ENCODE assay signal across 8 cellular contexts in the genomic region with DNA sequence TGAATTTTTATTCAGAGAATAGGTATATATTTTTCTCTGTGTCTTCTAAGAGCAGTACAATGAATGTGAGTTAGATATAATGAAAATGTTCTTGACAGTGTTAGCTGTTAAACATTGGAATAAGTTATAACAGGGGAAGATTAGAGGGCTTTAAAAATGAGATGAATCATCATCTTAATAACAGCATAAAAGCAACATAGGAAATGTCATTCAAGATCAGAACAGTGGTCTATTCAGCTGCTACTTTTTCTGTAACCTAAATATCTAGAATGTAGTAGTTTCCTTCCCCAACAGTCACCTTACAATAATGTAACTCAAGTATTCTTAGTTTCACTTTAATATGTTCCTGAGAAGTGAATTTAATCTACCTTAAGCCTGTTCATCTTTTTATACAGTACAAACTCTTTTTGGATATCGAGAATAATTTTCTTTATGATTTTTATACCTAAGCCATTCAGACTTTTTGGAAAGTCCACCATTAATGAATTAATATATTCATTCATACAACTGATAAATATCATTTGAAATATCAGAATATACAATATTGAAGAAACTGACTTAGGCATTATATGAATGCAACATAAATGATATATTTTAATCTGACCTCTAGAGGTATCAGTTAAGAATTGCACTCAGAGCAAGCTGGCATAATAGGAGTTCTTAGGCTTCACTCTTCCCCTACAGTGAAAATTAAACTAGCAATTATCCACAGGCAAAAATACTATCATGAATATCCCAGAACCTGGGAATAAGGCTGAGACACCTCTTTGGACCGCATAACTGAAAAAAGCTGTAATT.
DNase-seq lines count a peak whose midpoint lies in the region; ATAC-seq and TF ChIP-seq lines count a peak whose summit lies in the region.
"Had no signal": no experiment of that assay in that cellular context is flagged by ENCODE, and none has a peak within 500 bp of the region (broad histone marks: within the 10 kb centered on the region; RNA-seq: fewer than 3 reads in every experiment).

No MANE protein-coding gene starts in this region.

- no peak overlapping the region for H3K4me3 ChIP-seq in GM06990 (replicated peaks; ENCODE audit: low read depth, low read length)

- H3K27ac Mint-ChIP-seq in endothelial cell (ENCODE audit: unreplicated experiment): no peak overlapping the region
- H3K27ac Mint-ChIP-seq in progenitor cell of endocrine pancreas: no peak overlapping the region

- no peaks in the 10 kb centered on the region for H3K27me3 Mint-ChIP-seq in endothelial cell (ENCODE audit: unreplicated experiment)
- no peaks in the 10 kb centered on the region for H3K27me3 Mint-ChIP-seq in progenitor cell of endocrine pancreas

- DNase-seq in GM06990 (ENCODE audit: extremely low read depth, insufficient read length): no peak
- peak; percentile 11 for DNase-seq in NCI-H2227 (lab: John Stamatoyannopoulos, UW; ENCODE audit: unreplicated experiment)
- no peak for DNase-seq in endothelial cell (ENCODE audit: low spot score)
- DNase-seq in progenitor cell of endocrine pancreas (ENCODE audit: low spot score, unreplicated experiment): no peak
- DNase-seq in Ammon's horn (ENCODE audit: low spot score): no peak
- no peak for DNase-seq in NCI-H345 (lab: John Stamatoyannopoulos, UW)
- DNase-seq: SHP77 treated with DMSO at 0.1 percent for 48 hours had no signal

- H3K4me1 Mint-ChIP-seq in endothelial cell (ENCODE audit: unreplicated experiment): no peaks in the 10 kb centered on the region
- H3K4me1 Mint-ChIP-seq in progenitor cell of endocrine pancreas (ENCODE audit: low read depth): no peaks in the 10 kb centered on the region

- no peaks in the 10 kb centered on the region for H3K9me3 Mint-ChIP-seq in endothelial cell (ENCODE audit: unreplicated experiment)
- peaks cover 6% of the 10 kb centered on the region for H3K9me3 Mint-ChIP-seq in progenitor cell of endocrine pancreas (ENCODE audit: low read depth)

- no peak for ATAC-seq in GM21786 (IDR thresholded peaks at IDR 0.05; ENCODE audit: unreplicated experiment)

- TF ChIP-seq CTCF in GM06990 (IDR thresholded peaks at IDR 0.05; ENCODE audit: insufficient read depth, low read length, poor library complexity, severe bottlenecking) (peak; percentile 18), endothelial cell (IDR thresholded peaks at IDR 0.05; ENCODE audit: unreplicated experiment) (peak; percentile 30), progenitor cell of endocrine pancreas (IDR thresholded peaks at IDR 0.05; ENCODE audit: unreplicated experiment) (peak; percentile 46)

- H3K4me3 Mint-ChIP-seq in endothelial cell (ENCODE audit: unreplicated experiment) (no peak overlapping the region), progenitor cell of endocrine pancreas (ENCODE audit: low read depth) (no peak overlapping the region)

- H3K36me3 Mint-ChIP-seq in endothelial cell (ENCODE audit: low read depth, unreplicated experiment) (no peaks in the 10 kb centered on the region), progenitor cell of endocrine pancreas (ENCODE audit: insufficient read depth) (no peaks in the 10 kb centered on the region)

- H3K36me3 ChIP-seq in GM06990 (ENCODE audit: control insufficient read depth, insufficient read depth, low read length): no peaks in the 10 kb centered on the region

- H3K27me3 ChIP-seq in GM06990 (replicated peaks; ENCODE audit: control insufficient read depth, insufficient read depth, low read length): no peaks in the 10 kb centered on the region
